Comparison of ENCODE assay signal across 29 cellular contexts in the genomic region with DNA sequence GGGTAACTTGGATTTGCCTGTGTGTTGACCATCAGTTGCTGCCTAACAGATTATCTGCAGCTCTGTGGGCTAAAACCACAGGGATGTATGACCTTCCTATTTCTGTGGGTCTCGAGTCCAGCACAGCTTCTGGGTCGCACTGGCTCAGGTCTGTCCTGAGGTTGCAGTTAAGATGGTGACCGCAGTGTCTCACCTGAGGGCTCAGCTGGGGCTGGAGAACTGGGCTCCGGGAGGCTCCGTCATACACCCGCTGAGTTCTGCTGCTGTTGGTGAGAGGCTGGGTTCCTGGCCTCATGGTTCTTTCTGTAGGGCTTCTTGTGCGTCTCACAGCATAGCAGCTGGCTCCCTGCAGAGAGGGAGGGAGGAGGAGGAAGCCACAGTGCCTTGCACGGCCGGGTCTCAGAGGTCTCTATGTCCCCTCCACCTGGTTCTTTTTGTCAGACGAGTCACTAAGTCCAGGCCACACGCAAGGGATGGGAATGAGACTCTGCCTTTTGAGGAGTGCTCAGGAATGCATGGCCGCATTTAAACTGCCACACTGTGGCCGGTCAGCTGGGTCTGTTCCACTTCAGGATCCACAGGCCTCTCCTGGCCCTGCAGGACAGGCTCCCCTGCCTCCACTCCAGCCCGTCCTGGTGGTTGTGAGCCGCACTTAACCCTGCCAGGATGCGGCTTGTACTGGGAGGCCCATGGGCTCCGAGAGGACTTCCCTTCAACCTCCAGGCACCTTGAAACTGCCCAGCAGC.
A peak's percentile ranks its signal among the peaks of the same experiment; 100 is the strongest.
DNase-seq lines count a peak whose midpoint lies in the region; ATAC-seq, FAIRE-seq and TF ChIP-seq lines count a peak whose summit lies in the region.
"Had no signal": no experiment of that assay in that cellular context is flagged by ENCODE, and none has a peak within 500 bp of the region (broad histone marks: within the 10 kb centered on the region; RNA-seq: fewer than 3 reads in every experiment).

No MANE protein-coding gene starts in this region.

- peak overlapping the region; percentile 34 for H3K27ac ChIP-seq in angular gyrus (ENCODE audit: low read depth, low read length)
- no peak overlapping the region for H3K27ac ChIP-seq in mesendoderm (ENCODE audit: low read depth, low read length)
- H3K27ac ChIP-seq in thyroid gland, result peak overlapping the region; percentile 85 to 89 (median 86)
- H3K27ac ChIP-seq: A549, neutrophil, PC-9, prostate gland, WERI-Rb-1 had no signal

- no peak overlapping the region for H3K4me2 ChIP-seq in mesendoderm (ENCODE audit: low read length)
- H3K4me2 ChIP-seq: A549, PC-9 had no signal

- H3K9ac ChIP-seq in mesendoderm (ENCODE audit: low read length), result no peak overlapping the region

- no peaks in the 10 kb centered on the region for H3K79me1 ChIP-seq in mesendoderm (ENCODE audit: low read length)

- WGBS in mesendoderm (ENCODE audit: extremely low coverage, insufficient coverage, low lambda C conversion rate), result no CpG with 5 or more reads among the region's 17 CpGs
- WGBS in thyroid gland, 2 donors, result 51 to 85% methylated on average over 10 to 17 of the region's 17 CpGs

- no peak overlapping the region for H3K4me3 Mint-ChIP-seq in activated CD8-positive, alpha-beta memory T cell treated with anti-CD3 and anti-CD28 coated beads, Interleukin-2, amount 10 ng/mL, durations not matched to agents 7 days and 5 days
- H3K4me3 Mint-ChIP-seq: activated CD4-positive, alpha-beta T cell treated with anti-CD3 and anti-CD28 coated beads, Interleukin-2, amount 10 ng/mL, durations not matched to agents 7 days and 5 days; CD8-positive, alpha-beta T cell had no signal

- H3K23ac ChIP-seq in mesendoderm (ENCODE audit: low read length), result no peak overlapping the region

- peaks cover 4% of the 10 kb centered on the region for H3K36me3 ChIP-seq in mesendoderm (ENCODE audit: control insufficient read depth, insufficient read depth, low read length)
- H3K36me3 ChIP-seq in thyroid gland, result no peaks in the 10 kb centered on the region
- H3K36me3 ChIP-seq: prostate gland had no signal

- H3K4ac ChIP-seq in mesendoderm (ENCODE audit: low read depth, low read length), result no peak overlapping the region

- H3K27ac Mint-ChIP-seq in activated CD8-positive, alpha-beta memory T cell treated with anti-CD3 and anti-CD28 coated beads, Interleukin-2, amount 10 ng/mL, durations not matched to agents 7 days and 5 days, result no peak overlapping the region
- H3K27ac Mint-ChIP-seq: activated CD4-positive, alpha-beta T cell treated with anti-CD3 and anti-CD28 coated beads, Interleukin-2, amount 10 ng/mL, durations not matched to agents 7 days and 5 days; CD8-positive, alpha-beta T cell had no signal

- TF ChIP-seq POLR2A in thyroid gland (IDR thresholded peaks at IDR 0.05) (peak in 1 of 2 donors; percentile 42), H54 (IDR thresholded peaks at IDR 0.05; ENCODE audit: low read depth, low read length) (no peak)

- ATAC-seq in activated CD8-positive, alpha-beta memory T cell treated with anti-CD3 and anti-CD28 coated beads, Interleukin-2, amount 10 ng/mL, durations not matched to agents 7 days and 5 days, result no peak
- ATAC-seq: activated naive CD4-positive, alpha-beta T cell treated with anti-CD3 and anti-CD28 coated beads, Interleukin-2, amount 50 U/mL, for 72 hours; CD8-positive, alpha-beta T cell had no signal

- intact Hi-C loops in thyroid gland (cut with DNase I), result no loop called here

- H2BK120ac ChIP-seq in mesendoderm (ENCODE audit: low read depth, low read length), result no peak overlapping the region

- H3K27me3 ChIP-seq in mesendoderm (ENCODE audit: insufficient read depth, low read length, poor library complexity) (no peaks in the 10 kb centered on the region), thyroid gland (no peaks in the 10 kb centered on the region)
- H3K27me3 ChIP-seq: neutrophil had no signal

- H3K9me3 ChIP-seq in thyroid gland, result no peaks in the 10 kb centered on the region
- H3K9me3 ChIP-seq: A549, neutrophil, prostate gland had no signal

- H3K4me3 ChIP-seq in mesendoderm (ENCODE audit: low read length), result no peak overlapping the region
- no peak overlapping the region for H3K4me3 ChIP-seq in thyroid gland (replicated peaks in 1 of 3)
- H3K4me3 ChIP-seq: A549, PC-9, prostate gland had no signal

- no peak overlapping the region for H2BK5ac ChIP-seq in mesendoderm (ENCODE audit: low read length)

- H4K8ac ChIP-seq in mesendoderm (ENCODE audit: low read depth, low read length), result no peak overlapping the region

- H4K5ac ChIP-seq in mesendoderm (ENCODE audit: low read length), result no peak overlapping the region

- in situ Hi-C loops in GM13976 (cut with MboI; ENCODE audit: low sequenced_read_pairs, unreplicated experiment), result no loop called here

- H3K4me1 ChIP-seq in mesendoderm (ENCODE audit: control insufficient read depth, low read depth, low read length), result no peaks in the 10 kb centered on the region
- peaks cover 39 to 58% of the 10 kb centered on the region in 2 donors for H3K4me1 ChIP-seq in thyroid gland
- H3K4me1 ChIP-seq: A549, prostate gland had no signal

- peaks cover 6% of the 10 kb centered on the region for H3K36me3 Mint-ChIP-seq in activated CD8-positive, alpha-beta memory T cell treated with anti-CD3 and anti-CD28 coated beads, Interleukin-2, amount 10 ng/mL, durations not matched to agents 7 days and 5 days

- no peaks in the 10 kb centered on the region for H3K9me3 Mint-ChIP-seq in activated CD8-positive, alpha-beta memory T cell treated with anti-CD3 and anti-CD28 coated beads, Interleukin-2, amount 10 ng/mL, durations not matched to agents 7 days and 5 days (ENCODE audit: low read depth)
- H3K9me3 Mint-ChIP-seq: activated CD4-positive, alpha-beta T cell treated with anti-CD3 and anti-CD28 coated beads, Interleukin-2, amount 10 ng/mL, durations not matched to agents 7 days and 5 days; activated naive CD4-positive, alpha-beta T cell treated with anti-CD3 and anti-CD28 coated beads, Interleukin-2, amount 50 U/mL, for 72 hours; CD8-positive, alpha-beta T cell had no signal

- TF ChIP-seq CTCF in thyroid gland (IDR thresholded peaks at IDR 0.05) (peak in 4 of 6 experiments; percentile 5 to 51 (median 36)), GM13976 (IDR thresholded peaks at IDR 0.05; ENCODE audit: borderline replicate concordance, control extremely low read depth, extremely low read depth, insufficient read depth, missing control alignments) (no peak)

- H3K79me2 ChIP-seq in mesendoderm (ENCODE audit: control insufficient read depth, insufficient read depth, low read length), result no peaks in the 10 kb centered on the region

- no peak overlapping the region for H3K56ac ChIP-seq in mesendoderm (ENCODE audit: low read length)

- H3K27me3 Mint-ChIP-seq in activated CD8-positive, alpha-beta memory T cell treated with anti-CD3 and anti-CD28 coated beads, Interleukin-2, amount 10 ng/mL, durations not matched to agents 7 days and 5 days, result no peaks in the 10 kb centered on the region
- H3K27me3 Mint-ChIP-seq: activated CD4-positive, alpha-beta T cell treated with anti-CD3 and anti-CD28 coated beads, Interleukin-2, amount 10 ng/mL, durations not matched to agents 7 days and 5 days had no signal

- no peak overlapping the region for H3K18ac ChIP-seq in mesendoderm (ENCODE audit: low read length)

- no peaks in the 10 kb centered on the region for H3K4me1 Mint-ChIP-seq in activated CD8-positive, alpha-beta memory T cell treated with anti-CD3 and anti-CD28 coated beads, Interleukin-2, amount 10 ng/mL, durations not matched to agents 7 days and 5 days
- H3K4me1 Mint-ChIP-seq: activated CD4-positive, alpha-beta T cell treated with anti-CD3 and anti-CD28 coated beads, Interleukin-2, amount 10 ng/mL, durations not matched to agents 7 days and 5 days had no signal

- DNase-seq in activated CD8-positive, alpha-beta memory T cell treated with anti-CD3 and anti-CD28 coated beads, Interleukin-2, amount 50 U/mL, for 48 hours, result peak; percentile 43
- DNase-seq in activated CD8-positive, alpha-beta memory T cell treated with anti-CD3 and anti-CD28 coated beads, Interleukin-2, amount 10 ng/mL, durations not matched to agents 7 days and 5 days, result no peak
- peak; percentile 14 for DNase-seq in mesendoderm
- DNase-seq in thyroid gland, result peak; percentile 94 to 95
- DNase-seq in NCI-H2081 treated with DMSO at 0.1 percent for 48 hours (lab: John Stamatoyannopoulos, UW), result no peak
- no peak for DNase-seq in H54 (ENCODE audit: insufficient read length, low spot score)
- no peak for DNase-seq in GM13976 (ENCODE audit: low spot score)
- DNase-seq: activated CD4-positive, alpha-beta T cell treated with anti-CD3 and anti-CD28 coated beads, Interleukin-2, amount 10 ng/mL, durations not matched to agents 7 days and 5 days; caudate nucleus; CD8-positive, alpha-beta T cell; dermis blood vessel endothelial cell; DMS 273 treated with DMSO at 0.1 percent for 48 hours; GOT3; IMR-90; NCI-H1105; NCI-H1930; NCI-H524 treated with DMSO at 0.1 percent for 48 hours; NK-92 treated with Interleukin-12 subunit alpha and Interleukin-12 subunit beta, amount 100 ng/mL, for 24 hours; PC-9; stimulated activated CD4-positive, alpha-beta T cell treated with anti-CD3 and anti-CD28 coated beads, Interleukin-15, amount 100 ng/mL, for 24 hours; stimulated activated naive CD4-positive, alpha-beta T cell; T1000; WERI-Rb-1 had no signal

- FAIRE-seq in H54 (lab: Jason Lieb, UNC), result no peak
- FAIRE-seq: A549, urothelium cell line had no signal

- CTCF ChIA-PET in activated CD8-positive, alpha-beta memory T cell treated with anti-CD3 and anti-CD28 coated beads, Interleukin-2, amount 10 ng/mL, durations not matched to agents 7 days and 5 days (lab: Charles Lee), result interaction anchor here (1.1 to 1.2 kb wide), 2 partner anchors 10 kb away, joined by 3 to 5 read pairs; no protein-coding TSS in a partner anchor

- no peak overlapping the region for H2BK15ac ChIP-seq in mesendoderm (replicated peaks; ENCODE audit: low read depth)

- H2AK5ac ChIP-seq in mesendoderm (ENCODE audit: low read length), result no peak overlapping the region

Comparison
In these comparisons a context has a peak if more than half of its experiments do, and no peak if none do; other contexts are left out.
1. DNase-seq: peak in activated CD8-positive, alpha-beta memory T cell treated with anti-CD3 and anti-CD28 coated beads, Interleukin-2, amount 50 U/mL, for 48 hours (single experiment), mesendoderm (single experiment) and thyroid gland (2 of 2); none in activated CD8-positive, alpha-beta memory T cell treated with anti-CD3 and anti-CD28 coated beads, Interleukin-2, amount 10 ng/mL, durations not matched to agents 7 days and 5 days (single experiment), NCI-H2081 treated with DMSO at 0.1 percent for 48 hours (single experiment), H54 (single experiment) and GM13976 (single experiment).